Comparison of ENCODE assay signal across 8 cellular contexts in genomic region chr10:14880201-14880600, GRCh38. TPM values are rescaled to one million over a fixed set of nuclear protein-coding genes. Genes with fewer than 3 reads are reported as not detected.
DNase-seq lines count a peak whose midpoint lies in the region; ATAC-seq and TF ChIP-seq lines count a peak whose summit lies in the region.

No MANE protein-coding gene starts in this region.

- ATAC-seq in HG02571 (IDR thresholded peaks at IDR 0.05; ENCODE audit: unreplicated experiment), result no peak
- ATAC-seq in HG02885 (IDR thresholded peaks at IDR 0.05; ENCODE audit: poor library complexity, unreplicated experiment), result no peak

- H3K4me3 Mint-ChIP-seq in neural crest cell, result peak overlapping the region; percentile 98

- H3K27me3 Mint-ChIP-seq in neural crest cell (ENCODE audit: low read depth), result no peaks in the 10 kb centered on the region

- H3K36me3 Mint-ChIP-seq in neural crest cell (ENCODE audit: low read depth), result peaks cover 10% of the 10 kb centered on the region

- no peaks in the 10 kb centered on the region for H3K9me3 Mint-ChIP-seq in neural crest cell

- DNase-seq in ELF-1 (ENCODE audit: low read depth, low spot score) (peak; percentile 14), NAMALWA (ENCODE audit: low spot score) (peak; percentile 35), dermis blood vessel endothelial cell (peak; percentile 16), neural crest cell (ENCODE audit: low read depth, low spot score) (no peak), GM19238 (ENCODE audit: insufficient read length, low spot score) (no peak), NCI-H2196 (lab: John Stamatoyannopoulos, UW; ENCODE audit: unreplicated experiment) (no peak)

- peaks cover 37% of the 10 kb centered on the region for H3K4me1 Mint-ChIP-seq in neural crest cell

- no peak for TF ChIP-seq CTCF in neural crest cell (conservative IDR thresholded peaks at IDR 0.05)

- peak overlapping the region; percentile 99 for H3K27ac Mint-ChIP-seq in neural crest cell (ENCODE audit: unreplicated experiment)

RNA-seq across cellular contexts. Expression of gene SUV39H2, which starts 1.5 kb away (rescaled TPM):
- total RNA-seq in dermis blood vessel endothelial cell (17.7 and 23.5 TPM in 2 replicates), neural crest cell (79.7 and 90.5 TPM in 2 replicates)

RNA-seq across cellular contexts. Expression of gene HSPA14, which starts 42.1 kb away (rescaled TPM):
- 8.8 and 17.6 TPM in 2 replicates for total RNA-seq in dermis blood vessel endothelial cell
- total RNA-seq in neural crest cell, result 24.2 and 24.5 TPM in 2 replicates

RNA-seq across cellular contexts. Expression of gene MSANTD7, which starts 42.1 kb away (rescaled TPM):
- total RNA-seq in dermis blood vessel endothelial cell (19.2 and 19.7 TPM in 2 replicates), neural crest cell (24.7 and 27.5 TPM in 2 replicates)

RNA-seq across cellular contexts. Expression of gene CDNF, which starts 42.4 kb away (rescaled TPM):
- total RNA-seq in dermis blood vessel endothelial cell (0.56 and 1.9 TPM in 2 replicates), neural crest cell (1.1 and 1.5 TPM in 2 replicates)

Comparison
In these comparisons a context has a peak if more than half of its experiments do, and no peak if none do; other contexts are left out.
1. DNase-seq: peak in ELF-1 (single experiment), NAMALWA (single experiment) and dermis blood vessel endothelial cell (single experiment); none in neural crest cell (single experiment), GM19238 (single experiment) and NCI-H2196 (single experiment).